Comparison of ENCODE assay signal across 8 cellular contexts in the genomic region with DNA sequence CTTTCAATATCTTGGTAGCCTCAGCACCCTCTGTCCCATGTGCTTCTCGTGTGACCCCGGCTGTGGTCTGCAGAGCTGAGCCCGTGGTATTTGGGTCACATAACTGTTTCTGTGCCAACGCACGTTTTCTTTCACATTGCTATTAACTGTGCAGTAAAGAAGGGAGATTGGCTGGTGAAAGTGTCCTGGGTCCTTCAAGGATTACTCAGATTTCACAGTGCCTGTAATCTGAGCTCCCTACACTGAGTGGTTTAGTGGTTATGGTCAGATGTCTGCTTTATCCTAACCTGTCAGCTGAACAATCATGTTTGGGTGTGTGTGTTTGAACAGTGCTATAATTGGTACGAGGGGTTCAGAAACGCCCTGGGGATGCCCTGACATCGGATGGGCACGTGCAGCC.
A peak's percentile ranks its signal among the peaks of the same experiment; 100 is the strongest.
DNase-seq lines count a peak whose midpoint lies in the region; ATAC-seq lines count a peak whose summit lies in the region.

No MANE protein-coding gene starts in this region.

- intact Hi-C loops in Right ventricle myocardium superior (cut with DNase I) = no loop called here

- ATAC-seq in Right ventricle myocardium superior (ENCODE audit: poor library complexity) (peak; percentile 86), GM19328 (IDR thresholded peaks at IDR 0.05; ENCODE audit: unreplicated experiment) (no peak), HG02884 (IDR thresholded peaks at IDR 0.05; ENCODE audit: unreplicated experiment) (no peak)

- H3K27ac ChIP-seq in stomach smooth muscle (ENCODE audit: low read length) = peak overlapping the region; percentile 31

- no peaks in the 10 kb centered on the region for H3K36me3 ChIP-seq in stomach smooth muscle (ENCODE audit: control insufficient read depth in 2 of 2, insufficient read depth in 2 of 2, low read length in 2 of 2)

- H3K27me3 ChIP-seq in stomach smooth muscle (ENCODE audit: control insufficient read depth in 1 of 2, insufficient read depth in 2 of 2, low read length in 2 of 2) = no peaks in the 10 kb centered on the region

- H3K9me3 ChIP-seq in stomach smooth muscle (ENCODE audit: control insufficient read depth in 2 of 2, low read length in 2 of 2) = no peaks in the 10 kb centered on the region

- H3K4me3 ChIP-seq in stomach smooth muscle (ENCODE audit: low read length in 2 of 2) = peak overlapping the region in 1 of 2 donors; percentile 16

- peaks cover 14% of the 10 kb centered on the region for H3K4me1 ChIP-seq in stomach smooth muscle (ENCODE audit: control insufficient read depth, insufficient read depth, low read length)

- DNase-seq in M059J (ENCODE audit: low read depth) (peak; percentile 95), RPMI8226 (peak; percentile 54), Right ventricle myocardium superior (no peak), midbrain (lab: John Stamatoyannopoulos, UW) (no peak), CD1c-positive myeloid dendritic cell (ENCODE audit: extremely low spot score) (no peak)

- no peak overlapping the region for H3K9ac ChIP-seq in stomach smooth muscle (ENCODE audit: low read length in 2 of 2)

Comparison
In these comparisons a context has a peak if more than half of its experiments do, and no peak if none do; other contexts are left out.
1. DNase-seq: peak in M059J (single experiment) and RPMI8226 (single experiment); none in Right ventricle myocardium superior (single experiment), midbrain (single experiment) and CD1c-positive myeloid dendritic cell (single experiment).